In the genomic region with DNA sequence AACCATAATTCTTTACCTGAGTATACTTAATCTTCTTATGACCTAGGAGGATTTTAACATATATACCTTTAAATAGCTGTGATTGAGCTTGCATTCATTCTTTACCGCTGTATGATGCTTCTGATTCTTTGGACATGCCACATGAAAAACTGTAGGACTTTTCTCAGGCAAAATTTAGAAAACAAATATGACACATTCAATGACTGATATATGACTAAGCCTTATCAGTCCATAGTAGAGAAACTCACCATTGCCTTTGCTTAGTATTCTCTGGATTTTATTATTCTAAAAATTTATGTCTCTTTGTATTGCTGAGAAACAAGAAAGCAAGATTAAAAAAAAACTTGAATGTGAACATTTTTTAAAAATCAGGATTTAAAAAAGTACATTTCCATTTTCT, we compare ENCODE assay signal across 26 cellular contexts. TPM values are rescaled to one million over a fixed set of nuclear protein-coding genes. Genes with fewer than 3 reads are reported as not detected.
DNase-seq lines count a peak whose midpoint lies in the region; ATAC-seq, FAIRE-seq and TF ChIP-seq lines count a peak whose summit lies in the region.
"Had no signal": no experiment of that assay in that cellular context is flagged by ENCODE, and none has a peak within 500 bp of the region (broad histone marks: within the 10 kb centered on the region; RNA-seq: fewer than 3 reads in every experiment).

No MANE protein-coding gene starts in this region.

- FAIRE-seq in K562 (lab: Jason Lieb, UNC) = no peak
- FAIRE-seq in frontal cortex (lab: Jason Lieb, UNC) = peak; percentile 45
- no peak for FAIRE-seq in kidney (lab: Jason Lieb, UNC)
- FAIRE-seq: GM19239 had no signal

- TF ChIP-seq CTCF in K562 (IDR thresholded peaks at IDR 0.05 in 2 of 3, conservative IDR thresholded peaks at IDR 0.05 in 1 of 3; ENCODE audit: insufficient read depth in 2 of 3, low read depth in 1 of 3, low read length in 3 of 3) (no peak), sigmoid colon (IDR thresholded peaks at IDR 0.05) (no peak), kidney (IDR thresholded peaks at IDR 0.05; ENCODE audit: borderline replicate concordance, extremely low read depth, insufficient read depth) (no peak)

- no TSS peak for BruUV-seq in K562 (replicated peaks; lab: Mats Ljungman, UMichigan)

- no peak overlapping the region for H3K4me2 ChIP-seq in K562 (ENCODE audit: insufficient read depth, low read length)

- H3K27ac ChIP-seq in K562 (ENCODE audit: extremely low read depth, low read depth, low read length) (no peak overlapping the region), sigmoid colon (no peak overlapping the region), kidney (ENCODE audit: low read depth in 2 of 2, low read length in 2 of 2) (no peak overlapping the region)
- H3K27ac ChIP-seq: ascending aorta, SK-N-MC had no signal

- H3K9ac ChIP-seq in K562 (ENCODE audit: insufficient read depth in 1 of 2, low read depth in 2 of 2, low read length in 2 of 2) (no peak overlapping the region), kidney (ENCODE audit: low read length in 2 of 2) (no peak overlapping the region)

- no peaks in the 10 kb centered on the region for H3K9me1 ChIP-seq in K562 (ENCODE audit: control insufficient read depth, insufficient read depth, low read length)

- H3K27me3 ChIP-seq in K562 (ENCODE audit: control insufficient read depth in 2 of 2, insufficient read depth in 2 of 2, low read length in 2 of 2) = peaks cover 17 to 23% of the 10 kb centered on the region in 2 experiments
- H3K27me3 ChIP-seq in sigmoid colon = no peaks in the 10 kb centered on the region
- H3K27me3 ChIP-seq: ascending aorta, BE2C had no signal

- H3K4me3 ChIP-seq in K562 (no peak overlapping the region), sigmoid colon (no peak overlapping the region), kidney (ENCODE audit: low read length in 2 of 2) (no peak overlapping the region)
- H3K4me3 ChIP-seq: ascending aorta, SK-N-MC had no signal

- POLR2A ChIA-PET in K562 (lab: Yijun Ruan, JAX) = interaction anchor here (0.7 to 1.0 kb wide), 2 partner anchors 12 to 22 kb away, joined by 3 read pairs; no protein-coding TSS in a partner anchor

- CTCF ChIA-PET in K562 (lab: Yijun Ruan, JAX; ENCODE audit: low intra/inter-chr PET ratio) = no interaction called here

- TF ChIP-seq POLR2A in K562 (conservative IDR thresholded peaks at IDR 0.05) (no peak), sigmoid colon (IDR thresholded peaks at IDR 0.05) (no peak)

- ATAC-seq in K562 = no peak
- no peak for ATAC-seq in GM21786 (IDR thresholded peaks at IDR 0.05; ENCODE audit: unreplicated experiment)
- no peak for ATAC-seq in HG03457 (IDR thresholded peaks at IDR 0.05; ENCODE audit: unreplicated experiment)
- ATAC-seq: activated CD8-positive, alpha-beta T cell treated with anti-CD3 and anti-CD28 coated beads for 36 hours; HCT116; left colon; right cardiac atrium had no signal

- H3K79me2 ChIP-seq in K562 (ENCODE audit: control insufficient read depth, insufficient read depth, low read length) = no peaks in the 10 kb centered on the region

- no peaks in the 10 kb centered on the region for H3K36me3 ChIP-seq in K562 (ENCODE audit: control insufficient read depth, insufficient read depth, low read length)
- H3K36me3 ChIP-seq in sigmoid colon = no peaks in the 10 kb centered on the region
- no peaks in the 10 kb centered on the region for H3K36me3 ChIP-seq in kidney (ENCODE audit: control insufficient read depth in 1 of 2, insufficient read depth in 2 of 2, low read length in 2 of 2)
- H3K36me3 ChIP-seq: ascending aorta, BE2C had no signal

- in situ Hi-C loops in K562 (cut with MboI) = no loop called here

- peak; percentile 16 for DNase-seq in AG08396 (ENCODE audit: low spot score)
- peak; percentile 49 for DNase-seq in LHCN-M2 (ENCODE audit: low read depth)
- no peak for DNase-seq in K562 (ENCODE audit: extremely low read depth in 1 of 4, low spot score in 3 of 4)
- no peak for DNase-seq in frontal cortex (ENCODE audit: low spot score in 2 of 2)
- no peak for DNase-seq in sigmoid colon
- no peak for DNase-seq in kidney
- DNase-seq: activated CD4-positive, CD25-positive, alpha-beta regulatory T cell treated with anti-CD3 and anti-CD28 coated beads, Interleukin-2, amount 50 U/mL, for 72 hours; activated CD8-positive, alpha-beta T cell treated with anti-CD3 and anti-CD28 coated beads for 36 hours; activated effector memory CD4-positive, alpha-beta T cell treated with Interleukin-2 at 50 U/mL for 16 hours; activated naive CD8-positive, alpha-beta T cell treated with anti-CD3 and anti-CD28 coated beads for 36 hours; BE2C; CD8-positive, alpha-beta memory T cell; left colon; NCI-H1092; NCI-H1930; NCI-H526 treated with DMSO at 0.1 percent for 48 hours; posterior cingulate gyrus; right cardiac atrium; stimulated activated CD4-positive, alpha-beta T cell treated with anti-CD3 and anti-CD28 coated beads, Interleukin-12 subunit alpha, Interleukin-12 subunit beta, amount 100 ng/mL, for 4 hours; stimulated activated CD4-positive, alpha-beta T cell treated with anti-CD3 and anti-CD28 coated beads, Interleukin-4, amount 100 ng/mL, for 1 hour had no signal

- TF ChIP-seq RAD21 in K562 (CRISPR knock-in tag; conservative IDR thresholded peaks at IDR 0.05 in 1 of 2, IDR thresholded peaks at IDR 0.05 in 1 of 2) = no peak

- H3K9me3 ChIP-seq in K562 (replicated peaks; ENCODE audit: control insufficient read depth, insufficient read depth, low read depth, low read length) (no peaks in the 10 kb centered on the region), sigmoid colon (no peaks in the 10 kb centered on the region), kidney (ENCODE audit: control insufficient read depth in 1 of 2, low read length in 2 of 2) (no peaks in the 10 kb centered on the region)
- H3K9me3 ChIP-seq: ascending aorta, BE2C had no signal

- H2AFZ ChIP-seq in K562 (ENCODE audit: low read depth, low read length) = no peak overlapping the region

- TF ChIP-seq EP300 in K562 (IDR thresholded peaks at IDR 0.05; ENCODE audit: low read length) = no peak
- no peak for TF ChIP-seq EP300 in sigmoid colon (IDR thresholded peaks at IDR 0.05)

- peaks cover 0 to 11% of the 10 kb centered on the region in 2 experiments; a peak in 2 of 5 replicates for H3K4me1 ChIP-seq in K562 (replicated peaks in 1 of 2; ENCODE audit: control insufficient read depth in 2 of 2, insufficient read depth in 2 of 2, low read length in 2 of 2)
- peaks cover 0 to 15% (median 7%) of the 10 kb centered on the region in 4 donors for H3K4me1 ChIP-seq in sigmoid colon
- no peaks in the 10 kb centered on the region for H3K4me1 ChIP-seq in kidney (ENCODE audit: control insufficient read depth in 1 of 2, insufficient read depth in 1 of 2, low read depth in 1 of 2, low read length in 2 of 2)
- H3K4me1 ChIP-seq: BE2C had no signal

- WGBS in K562 (ENCODE audit: insufficient coverage, low coverage, missing lambda C conversion rate) = 0% methylated on average over 1 of the region's 1 CpG
- WGBS in sigmoid colon, 2 donors = 93 to 94% methylated on average over 1 of the region's 1 CpG

- no peaks in the 10 kb centered on the region for H4K20me1 ChIP-seq in K562 (replicated peaks; ENCODE audit: control insufficient read depth, insufficient read depth, low read length)

- intact Hi-C loops in K562 (cut with micrococcal nuclease) = no loop called here
- intact Hi-C loops in sigmoid colon (cut with DNase I) = no loop called here
- intact Hi-C loops in kidney (cut with DNase I) = no loop called here

TF ChIP-seq in K562, 482 proteins besides CTCF, POLR2A, EP300 and RAD21:
- TF ChIP-seq MIER1 (IDR thresholded peaks at IDR 0.05; ENCODE audit: low read depth) (no peak), FOSL1 (tag; conservative IDR thresholded peaks at IDR 0.05) (peak; percentile 79), MEIS2 (IDR thresholded peaks at IDR 0.05; ENCODE audit: partially characterized antibody) (peak; percentile 11), HDAC6 (IDR thresholded peaks at IDR 0.05; ENCODE audit: low read depth, low read length) (no peak)

RNA-seq across cellular contexts. Expression of a gene that starts 3.7 kb away (rescaled TPM):
- total RNA-seq in LHCN-M2 (2014; rRNA removed) = 13.4 and 17.8 TPM in 2 replicates
- 2.9 TPM for polyA plus RNA-seq in LHCN-M2 (2012)
- total RNA-seq in K562 (2011; cell fraction: chromatin; rRNA removed; ENCODE audit: low replicate concordance) = 0.09 TPM in 1 of 2 replicates, not detected in the other
- not detected in 2 replicates for total RNA-seq in K562 (2011; cell fraction: nucleolus; rRNA removed)
- total RNA-seq in K562 (2011; cell fraction: nucleoplasm; rRNA removed) = not detected in 2 replicates
- under 0.01 TPM in 1 of 2 replicates, not detected in the other for total RNA-seq in K562 (2014; rRNA removed)
- 0.04 and 0.13 TPM in 2 replicates for total RNA-seq in K562 (2014; rRNA removed; fragmentation: Illumina TruSeq; extraction: Trizol)
- 0.04 TPM in 2 replicates for total RNA-seq in K562 (2015; rRNA removed; fragmentation: Illumina TruSeq; extraction: Trizol)
- 0.07 TPM in 1 of 2 replicates, not detected in the other for total RNA-seq in K562 (2021)
- not detected in 2 replicates for polyA plus RNA-seq in K562 (2011; rRNA removed)
- not detected in 2 replicates for polyA plus RNA-seq in K562 (2011; cell fraction: cytosol; rRNA removed)
- polyA plus RNA-seq in K562 (2011; cell fraction: nucleus; rRNA removed) = not detected in 2 replicates
- 0.03 and 0.08 TPM in 2 replicates for polyA plus RNA-seq in K562 (2012)
- polyA plus RNA-seq in K562 (2014; fragmentation: Illumina TruSeq; extraction: Trizol) = 0.04 TPM in 1 of 2 replicates, not detected in the other
- polyA plus RNA-seq in K562 (2014; fragmentation: Nextera tagmentation; extraction: Ambion mirVana) = under 1 TPM; 0.01 to 0.03 TPM
- 0.05 TPM in 1 of 2 replicates, not detected in the other for polyA plus RNA-seq in K562 (2014; rRNA removed)
- 0.06 TPM in 1 of 2 replicates, not detected in the other for polyA minus RNA-seq in K562 (2011; rRNA and poly(A)+ RNA removed)
- polyA minus RNA-seq in K562 (2011; cell fraction: cytosol; rRNA and poly(A)+ RNA removed) = not detected in 2 replicates
- polyA minus RNA-seq in K562 (2011; cell fraction: nucleus; rRNA and poly(A)+ RNA removed) = not detected in 2 replicates
- total RNA-seq in frontal cortex = 183 TPM
- 10 to 100 TPM in 3 of 4 donors, 1 to 10 TPM in 1; 8.0 to 12.3 (median 10.5) TPM for total RNA-seq in sigmoid colon
- polyA plus RNA-seq in sigmoid colon = 1 to 10 TPM in 1 of 3 donors, under 1 TPM in 2; under 0.01 to 1.3 (median 0.60) TPM
- total RNA-seq in kidney = 7.4 TPM
- polyA plus RNA-seq in kidney (ENCODE audit: insufficient read depth, low read depth, low replicate concordance) = 0.97 TPM

Comparison
In these comparisons a context has a peak if more than half of its experiments do, and no peak if none do; other contexts are left out.
1. DNase-seq: peak in AG08396 (single experiment) and LHCN-M2 (single experiment); none in K562 (0 of 4), frontal cortex (0 of 2), sigmoid colon (single experiment) and kidney (single experiment).